8 cellular contexts compared by ENCODE assay signal in the genomic region with DNA sequence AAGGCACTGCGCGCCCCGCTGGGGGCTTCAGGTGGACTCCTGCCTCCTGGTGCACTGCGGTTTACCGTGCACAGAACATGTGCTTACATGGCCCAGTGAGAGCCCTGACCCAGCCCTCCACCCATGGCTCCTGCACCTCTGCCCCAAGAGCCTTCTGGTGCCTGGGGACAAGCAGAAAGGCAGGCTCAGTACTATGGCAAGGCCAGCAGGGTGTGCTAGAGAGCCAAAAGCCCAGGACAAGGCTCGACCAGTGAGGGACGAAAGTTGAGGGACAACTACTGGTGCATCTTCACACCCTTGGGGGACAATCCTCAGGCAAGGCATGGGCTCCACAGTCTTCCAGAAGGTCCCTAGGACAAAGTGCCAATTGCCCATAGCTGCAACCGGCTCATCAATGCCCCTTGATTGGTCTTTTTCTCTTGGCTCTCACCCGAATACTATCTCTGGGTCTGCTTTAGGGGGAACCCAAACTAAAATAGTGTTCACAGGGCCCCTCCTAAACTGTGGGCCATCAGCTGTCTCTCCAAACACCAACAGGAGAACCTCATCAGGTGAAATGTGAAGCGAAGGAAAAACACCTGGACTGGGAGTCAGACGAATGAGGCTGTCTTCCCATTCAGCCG. TPM values are rescaled to one million over a fixed set of nuclear protein-coding genes. Genes with fewer than 3 reads are reported as not detected.
A peak's percentile ranks its signal among the peaks of the same experiment; 100 is the strongest.
DNase-seq lines count a peak whose midpoint lies in the region; ATAC-seq and TF ChIP-seq lines count a peak whose summit lies in the region.

No MANE protein-coding gene starts in this region.

- H3K36me3 Mint-ChIP-seq in activated naive CD4-positive, alpha-beta T cell treated with anti-CD3 and anti-CD28 coated beads, Interleukin-2, amount 10 ng/mL, durations not matched to agents 7 days and 5 days = no peaks in the 10 kb centered on the region

- TF ChIP-seq CTCF in AG09309 (IDR thresholded peaks at IDR 0.05; ENCODE audit: control insufficient read depth, insufficient read depth, low read depth, low read length, missing control alignments) = peak; percentile 97
- peak; percentile 66 for TF ChIP-seq CTCF in psoas muscle (IDR thresholded peaks at IDR 0.05)

- intact Hi-C loops in head of caudate nucleus (cut with DNase I) (no loop called here), psoas muscle (cut with DNase I) (loop anchor here in 1 of 2 donors (10.0 kb wide), 1 partner anchor 60 kb away; no protein-coding TSS in a partner anchor)

- no peak overlapping the region for H3K4me3 Mint-ChIP-seq in activated naive CD4-positive, alpha-beta T cell treated with anti-CD3 and anti-CD28 coated beads, Interleukin-2, amount 10 ng/mL, durations not matched to agents 7 days and 5 days

- DNase-seq in AG09309 (ENCODE audit: low read depth) = no peak
- peak; percentile 64 for DNase-seq in KG1 (lab: John Stamatoyannopoulos, UW)
- DNase-seq in SK-N-DZ (ENCODE audit: low spot score) = peak; percentile 47
- peak; percentile 80 for DNase-seq in activated naive CD4-positive, alpha-beta T cell treated with anti-CD3 and anti-CD28 coated beads, Interleukin-2, amount 10 ng/mL, durations not matched to agents 7 days and 5 days
- DNase-seq in head of caudate nucleus = peak in 41 of 42 donors; percentile 25 to 85 (median 65)
- peak; percentile 45 to 71 for DNase-seq in psoas muscle
- no peak for DNase-seq in NCI-H1048 (lab: John Stamatoyannopoulos, UW)

- no peaks in the 10 kb centered on the region for H3K27me3 ChIP-seq in psoas muscle (ENCODE audit: insufficient read depth in 3 of 3, low read length in 2 of 3)

- no peaks in the 10 kb centered on the region for H3K4me1 ChIP-seq in psoas muscle

- no peaks in the 10 kb centered on the region for H3K4me1 Mint-ChIP-seq in activated naive CD4-positive, alpha-beta T cell treated with anti-CD3 and anti-CD28 coated beads, Interleukin-2, amount 10 ng/mL, durations not matched to agents 7 days and 5 days

- H3K27ac ChIP-seq in psoas muscle = no peak overlapping the region

- H3K4me3 ChIP-seq in AG09309 (ENCODE audit: control insufficient read depth, low read depth, low read length) (no peak overlapping the region), psoas muscle (no peak overlapping the region)

- 64 to 67% (median 66%) methylated on average over 12 of the region's 12 CpGs for WGBS in psoas muscle, 3 donors

- peaks cover 5% of the 10 kb centered on the region for H3K27me3 Mint-ChIP-seq in activated naive CD4-positive, alpha-beta T cell treated with anti-CD3 and anti-CD28 coated beads, Interleukin-2, amount 10 ng/mL, durations not matched to agents 7 days and 5 days

- CTCF ChIA-PET in activated naive CD4-positive, alpha-beta T cell treated with anti-CD3 and anti-CD28 coated beads, Interleukin-2, amount 10 ng/mL, durations not matched to agents 7 days and 5 days (lab: Charles Lee) = interaction anchor here (0.5 to 5.3 kb wide), 24 partner anchors 9 to 499 kb away, joined by 3 to 65 read pairs (median 3); partner anchors contain the start of genes DDB1, TKFC and VWCE

- H3K9me3 Mint-ChIP-seq in activated naive CD4-positive, alpha-beta T cell treated with anti-CD3 and anti-CD28 coated beads, Interleukin-2, amount 10 ng/mL, durations not matched to agents 7 days and 5 days = no peaks in the 10 kb centered on the region

- no peaks in the 10 kb centered on the region for H3K36me3 ChIP-seq in psoas muscle (ENCODE audit: insufficient read depth in 1 of 2, low read depth in 1 of 2)

- ATAC-seq in GM18867 (IDR thresholded peaks at IDR 0.05; ENCODE audit: unreplicated experiment) (peak; percentile 76), psoas muscle (peak; percentile 56 to 73 (median 68))

- H3K27ac Mint-ChIP-seq in activated naive CD4-positive, alpha-beta T cell treated with anti-CD3 and anti-CD28 coated beads, Interleukin-2, amount 10 ng/mL, durations not matched to agents 7 days and 5 days = no peak overlapping the region

- no peaks in the 10 kb centered on the region for H3K9me3 ChIP-seq in psoas muscle

RNA-seq across cellular contexts. Expression of gene PGA5, which starts 13.5 kb away (rescaled TPM):
- polyA plus RNA-seq in SK-N-DZ (2014; cell fraction: cytosol; rRNA removed) = not detected in 2 replicates
- polyA plus RNA-seq in SK-N-DZ (2014; cell fraction: nucleus; rRNA removed) = not detected in 2 replicates
- total RNA-seq in psoas muscle = under 1 TPM in 2 of 4 donors, not detected in 2; 0.19 to 0.42 TPM
- polyA plus RNA-seq in psoas muscle = under 1 TPM in 2 of 3 donors, not detected in 1; 0.17 to 0.44 TPM

RNA-seq across cellular contexts. Expression of gene PGA4, which starts 32.4 kb away (rescaled TPM):
- polyA plus RNA-seq in SK-N-DZ (2014; cell fraction: cytosol; rRNA removed) = not detected in 2 replicates
- polyA plus RNA-seq in SK-N-DZ (2014; cell fraction: nucleus; rRNA removed) = not detected in 2 replicates
- 1 to 10 TPM in 1 of 4 donors, under 1 TPM in 1, not detected in 2; 0.57 to 1.4 TPM for total RNA-seq in psoas muscle
- polyA plus RNA-seq in psoas muscle = 1 to 10 TPM in 1 of 3 donors, under 1 TPM in 2; 0.08 to 1.1 (median 0.48) TPM

RNA-seq across cellular contexts. Expression of gene VWCE, which starts 40.6 kb away (rescaled TPM):
- 11.5 and 12.5 TPM in 2 replicates for polyA plus RNA-seq in SK-N-DZ (2014; cell fraction: cytosol; rRNA removed)
- polyA plus RNA-seq in SK-N-DZ (2014; cell fraction: nucleus; rRNA removed) = 24.7 and 36.1 TPM in 2 replicates
- total RNA-seq in psoas muscle = 1 to 10 TPM in 2 of 4 donors, under 1 TPM in 2; 0.84 to 1.4 (median 1.1) TPM
- polyA plus RNA-seq in psoas muscle = under 1 TPM; 0.23 to 0.57 (median 0.43) TPM

RNA-seq across cellular contexts. Expression of gene PGA3, which starts 51.2 kb away (rescaled TPM):
- polyA plus RNA-seq in SK-N-DZ (2014; cell fraction: cytosol; rRNA removed) = not detected in 2 replicates
- polyA plus RNA-seq in SK-N-DZ (2014; cell fraction: nucleus; rRNA removed) = not detected in 2 replicates
- total RNA-seq in psoas muscle = under 1 TPM in 1 of 4 donors, not detected in 3; 0.84 TPM
- polyA plus RNA-seq in psoas muscle = 1 to 10 TPM in 2 of 3 donors, under 1 TPM in 1; 0.29 to 1.1 (median 1.1) TPM

Comparison
In these comparisons a context has a peak if more than half of its experiments do, and no peak if none do; other contexts are left out.
1. DNase-seq: peak in KG1 (single experiment), SK-N-DZ (single experiment), activated naive CD4-positive, alpha-beta T cell treated with anti-CD3 and anti-CD28 coated beads, Interleukin-2, amount 10 ng/mL, durations not matched to agents 7 days and 5 days (single experiment), head of caudate nucleus (41 of 42) and psoas muscle (2 of 2); none in AG09309 (single experiment) and NCI-H1048 (single experiment).